Comparison of ENCODE assay signal across 1 cellular context in genomic region chr21:25887166-25887565, GRCh38.
TF ChIP-seq lines count a peak whose summit lies in the region.

No MANE protein-coding gene starts in this region.

TF ChIP-seq in WTC11, 78 proteins besides CTCF, POLR2A, EP300 and RAD21 (continued from another document):
- TF ChIP-seq FOXP4 (CRISPR knock-in tag; IDR thresholded peaks at IDR 0.05): no peak
- TF ChIP-seq IRF2 (CRISPR knock-in tag; IDR thresholded peaks at IDR 0.05; ENCODE audit: borderline replicate concordance, low read depth): no peak
- no peak for TF ChIP-seq ZNF396 (CRISPR knock-in tag; IDR thresholded peaks at IDR 0.05; ENCODE audit: borderline replicate concordance)
- TF ChIP-seq, protein P1, sequence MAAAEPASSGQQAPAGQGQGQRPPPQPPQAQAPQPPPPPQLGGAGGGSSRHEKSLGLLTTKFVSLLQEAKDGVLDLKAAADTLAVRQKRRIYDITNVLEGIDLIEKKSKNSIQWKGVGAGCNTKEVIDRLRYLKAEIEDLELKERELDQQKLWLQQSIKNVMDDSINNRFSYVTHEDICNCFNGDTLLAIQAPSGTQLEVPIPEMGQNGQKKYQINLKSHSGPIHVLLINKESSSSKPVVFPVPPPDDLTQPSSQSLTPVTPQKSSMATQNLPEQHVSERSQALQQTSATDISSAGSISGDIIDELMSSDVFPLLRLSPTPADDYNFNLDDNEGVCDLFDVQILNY (CRISPR knock-in tag; IDR thresholded peaks at IDR 0.05): no peak
